ENCODE assay signal across 31 cellular contexts in the genomic region with DNA sequence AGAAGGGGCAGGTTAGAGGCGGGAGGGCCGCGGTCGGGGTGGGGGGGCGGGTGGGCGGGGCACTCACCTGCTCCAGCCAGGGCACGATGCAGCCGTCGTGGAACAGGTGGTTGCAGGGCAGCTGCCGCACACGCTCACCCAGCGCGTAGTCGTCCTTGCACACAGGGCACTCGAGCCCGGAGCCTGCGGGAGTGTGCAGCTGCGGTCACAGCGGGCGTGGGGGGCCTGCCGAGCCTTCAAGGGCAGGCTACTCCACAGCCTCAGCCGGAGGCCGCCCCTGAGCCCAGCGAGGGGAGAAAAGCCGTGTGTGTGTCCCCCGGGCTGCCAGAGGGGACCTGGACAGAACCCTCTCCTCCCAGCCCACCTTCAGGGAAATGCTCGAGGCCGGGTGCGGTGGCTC. TPM values are rescaled to one million over a fixed set of nuclear protein-coding genes. Genes with fewer than 3 reads are reported as not detected.
"Had no signal": no experiment of that assay in that cellular context is flagged by ENCODE, and none has a peak within 500 bp of the region (broad histone marks: within the 10 kb centered on the region; RNA-seq: fewer than 3 reads in every experiment).

No MANE protein-coding gene starts in this region.

- H2AFZ ChIP-seq: neural progenitor cell had no signal

- H3K27ac ChIP-seq: colonic mucosa, esophagus squamous epithelium, heart right ventricle, neural progenitor cell, prostate gland, right atrium auricular region, suprapubic skin, transverse colon had no signal

- H3K4me1 Mint-ChIP-seq: nephron; neural progenitor cell; stimulated activated naive CD8-positive, alpha-beta T cell treated with anti-CD3 and anti-CD28 coated beads, Interleukin-15, amount 100 ng/mL, for 72 hours had no signal

- H3K9ac ChIP-seq: neural progenitor cell had no signal

- DNase-seq: colonic mucosa; effector memory CD4-positive, alpha-beta T cell; esophagus squamous epithelium; foreskin melanocyte; glutamatergic neuron; hypothalamus; kidney; mesendoderm; midbrain; naive thymus-derived CD4-positive, alpha-beta T cell; stimulated activated CD4-positive, alpha-beta T cell treated with anti-CD3 and anti-CD28 coated beads, Interleukin-2, amount 100 ng/mL, for 48 hours; stimulated activated naive CD4-positive, alpha-beta T cell; stimulated activated naive CD8-positive, alpha-beta T cell treated with anti-CD3 and anti-CD28 coated beads, Interleukin-15, amount 100 ng/mL, for 72 hours; transverse colon had no signal

- H3K4me2 ChIP-seq: neural progenitor cell had no signal

- H3K4me3 Mint-ChIP-seq: dendritic cell treated with granulocyte-macrophage colony-stimulating factor and Interleukin-4, amounts not matched to agents 40 ng/mL and 50 ng/mL, for 4 days; naive thymus-derived CD4-positive, alpha-beta T cell; nephron; neural progenitor cell; stimulated activated naive CD8-positive, alpha-beta T cell treated with anti-CD3 and anti-CD28 coated beads, Interleukin-15, amount 100 ng/mL, for 72 hours had no signal

- H3K27ac Mint-ChIP-seq: dendritic cell treated with granulocyte-macrophage colony-stimulating factor and Interleukin-4, amounts not matched to agents 40 ng/mL and 50 ng/mL, for 4 days; nephron; neural progenitor cell; stimulated activated naive CD8-positive, alpha-beta T cell treated with anti-CD3 and anti-CD28 coated beads, Interleukin-15, amount 100 ng/mL, for 72 hours had no signal

- ATAC-seq: heart right ventricle; left lobe of liver; naive thymus-derived CD4-positive, alpha-beta T cell; sciatic nerve; stimulated activated naive CD8-positive, alpha-beta T cell treated with anti-CD3 and anti-CD28 coated beads, Interleukin-15, amount 100 ng/mL, for 72 hours had no signal

- H3K9me3 ChIP-seq: colonic mucosa, esophagus squamous epithelium, heart right ventricle, prostate gland, right atrium auricular region, suprapubic skin, transverse colon had no signal

- H3K4me3 ChIP-seq: colonic mucosa, esophagus squamous epithelium, heart right ventricle, neural progenitor cell, prostate gland, right atrium auricular region, suprapubic skin, transverse colon had no signal

- H3K27me3 Mint-ChIP-seq: dendritic cell treated with granulocyte-macrophage colony-stimulating factor and Interleukin-4, amounts not matched to agents 40 ng/mL and 50 ng/mL, for 4 days; naive thymus-derived CD4-positive, alpha-beta T cell; stimulated activated naive CD8-positive, alpha-beta T cell treated with anti-CD3 and anti-CD28 coated beads, Interleukin-15, amount 100 ng/mL, for 72 hours had no signal

- H3K9me3 Mint-ChIP-seq: dendritic cell treated with granulocyte-macrophage colony-stimulating factor and Interleukin-4, amounts not matched to agents 40 ng/mL and 50 ng/mL, for 4 days; naive thymus-derived CD4-positive, alpha-beta T cell; nephron; neural progenitor cell; stimulated activated naive CD8-positive, alpha-beta T cell treated with anti-CD3 and anti-CD28 coated beads, Interleukin-15, amount 100 ng/mL, for 72 hours had no signal

- FAIRE-seq: endothelial cell of umbilical vein, kidney had no signal

- H3K27me3 ChIP-seq: colonic mucosa, esophagus squamous epithelium, heart right ventricle, neural progenitor cell, right atrium auricular region, suprapubic skin, transverse colon had no signal

- H3K36me3 ChIP-seq: neural progenitor cell had no signal

- H3K4me1 ChIP-seq: colonic mucosa, esophagus squamous epithelium, heart right ventricle, neural progenitor cell, prostate gland, right atrium auricular region, suprapubic skin, transverse colon had no signal

RNA-seq across cellular contexts. Expression of gene FGF22, which starts 8.6 kb away (rescaled TPM):
- total RNA-seq: cerebellum, colonic mucosa, endothelial cell of umbilical vein, epithelial cell of proximal tubule, lung microvascular endothelial cell, transverse colon, urinary bladder had no signal
- polyA plus RNA-seq: liver; naive thymus-derived CD4-positive, alpha-beta T cell had no signal

RNA-seq across cellular contexts. Expression of gene PRSS57, which starts 46.9 kb away (rescaled TPM):
- total RNA-seq: cerebellum, colonic mucosa, endothelial cell of umbilical vein, epithelial cell of proximal tubule, esophagus squamous epithelium, heart right ventricle, kidney, left lobe of liver, lung microvascular endothelial cell, mucosa of gallbladder, osteocyte, right atrium auricular region, sciatic nerve, suprapubic skin, transverse colon, urinary bladder had no signal
- polyA plus RNA-seq: endothelial cell of umbilical vein; naive thymus-derived CD4-positive, alpha-beta T cell; urinary bladder had no signal
